ENCODE assay signal across 8 cellular contexts in genomic region chr14:88189040-88189839, GRCh38.
DNase-seq lines count a peak whose midpoint lies in the region; ATAC-seq, FAIRE-seq and TF ChIP-seq lines count a peak whose summit lies in the region.

No MANE protein-coding gene starts in this region.

- H3K27ac ChIP-seq in kidney (ENCODE audit: low read depth in 2 of 2, low read length in 2 of 2): no peak overlapping the region

- H3K9me3 ChIP-seq in kidney (ENCODE audit: control insufficient read depth in 1 of 2, low read length in 2 of 2): no peaks in the 10 kb centered on the region

- H3K36me3 Mint-ChIP-seq in central memory CD8-positive, alpha-beta T cell (ENCODE audit: insufficient read depth): no peaks in the 10 kb centered on the region

- H3K4me1 ChIP-seq in kidney (ENCODE audit: control insufficient read depth in 1 of 2, insufficient read depth in 1 of 2, low read depth in 1 of 2, low read length in 2 of 2): peaks cover 4 to 5% of the 10 kb centered on the region in 2 donors

- H3K9ac ChIP-seq in kidney (ENCODE audit: low read length in 2 of 2): no peak overlapping the region

- intact Hi-C loops in Right ventricle myocardium inferior (cut with DNase I) (loop anchor here (5.0 to 10.0 kb wide), 3 partner anchors 196 to 678 kb away; partner anchors contain the start of genes PTPN21 and SPATA7), cardiac septum (cut with DNase I) (loop anchor here (10.0 kb wide), 1 partner anchor 196 kb away; the partner anchor contains the start of gene SPATA7), kidney (cut with DNase I) (no loop called here)

- ATAC-seq in Right ventricle myocardium inferior (peak; percentile 93), HG02678 (IDR thresholded peaks at IDR 0.05; ENCODE audit: unreplicated experiment) (peak; percentile 76)
- peak; percentile 60 for ATAC-seq in central memory CD8-positive, alpha-beta T cell (replicated peaks; ENCODE audit: extremely low read depth, poor library complexity, severe bottlenecking)

- H3K27ac Mint-ChIP-seq in central memory CD8-positive, alpha-beta T cell (ENCODE audit: low read depth): no peak overlapping the region

- peak overlapping the region; percentile 58 for H3K4me3 Mint-ChIP-seq in central memory CD8-positive, alpha-beta T cell

- no peaks in the 10 kb centered on the region for H3K9me3 Mint-ChIP-seq in central memory CD8-positive, alpha-beta T cell

- peaks cover 42% of the 10 kb centered on the region for H3K27me3 Mint-ChIP-seq in central memory CD8-positive, alpha-beta T cell

- DNase-seq in Right ventricle myocardium inferior (ENCODE audit: missing footprints) (no peak), cardiac septum (ENCODE audit: low spot score) (no peak), NCI-H1417 (lab: John Stamatoyannopoulos, UW) (peak; percentile 79 to 96 (median 94)), T-helper 1 cell (peak in 3 of 5 donors; percentile 9 to 50 (median 26)), kidney (no peak)
- DNase-seq in central memory CD8-positive, alpha-beta T cell (ENCODE audit: low spot score in 2 of 2): peak; percentile 17 to 25
- peak; percentile 21 to 37 (median 32) for DNase-seq in stimulated activated CD4-positive, alpha-beta T cell treated with anti-CD3 and anti-CD28 coated beads, Interleukin-1b, Interleukin-23, amount 100 ng/mL, for 24 hours (ENCODE audit: low read depth in 4 of 4, low spot score in 1 of 4)

- peak; percentile 73 for TF ChIP-seq CTCF in kidney (IDR thresholded peaks at IDR 0.05; ENCODE audit: borderline replicate concordance, extremely low read depth, insufficient read depth)

- FAIRE-seq in kidney (lab: Jason Lieb, UNC): peak; percentile 17

- no peaks in the 10 kb centered on the region for H3K36me3 ChIP-seq in kidney (ENCODE audit: control insufficient read depth in 1 of 2, insufficient read depth in 2 of 2, low read length in 2 of 2)

- peak overlapping the region; percentile 35 to 57 for H3K4me3 ChIP-seq in kidney (ENCODE audit: low read length in 2 of 2)

- peaks cover 8% of the 10 kb centered on the region for H3K4me1 Mint-ChIP-seq in central memory CD8-positive, alpha-beta T cell

Comparison
In these comparisons a context has a peak if more than half of its experiments do, and no peak if none do; other contexts are left out.
1. DNase-seq: peak in NCI-H1417 (3 of 3), T-helper 1 cell (3 of 5), central memory CD8-positive, alpha-beta T cell (2 of 2) and stimulated activated CD4-positive, alpha-beta T cell treated with anti-CD3 and anti-CD28 coated beads, Interleukin-1b, Interleukin-23, amount 100 ng/mL, for 24 hours (4 of 4); none in Right ventricle myocardium inferior (single experiment), cardiac septum (single experiment) and kidney (single experiment).
2. Peak in every context shown above with its lines, with median percentiles within 50 percentile points of each other: ATAC-seq.